In genomic region chr20:46458891-46459750, GRCh38 we compare ENCODE assay signal across 10 cellular contexts. TPM values are rescaled to one million over a fixed set of nuclear protein-coding genes. Genes with fewer than 3 reads are reported as not detected.
DNase-seq lines count a peak whose midpoint lies in the region; ATAC-seq and TF ChIP-seq lines count a peak whose summit lies in the region.
"Had no signal": no experiment of that assay in that cellular context is flagged by ENCODE, and none has a peak within 500 bp of the region (broad histone marks: within the 10 kb centered on the region; RNA-seq: fewer than 3 reads in every experiment).

No MANE protein-coding gene starts in this region.

- CTCF ChIA-PET in HEK293T (lab: Yijun Ruan, JAX): no interaction called here

- DNase-seq in DMS 273 (lab: John Stamatoyannopoulos, UW; ENCODE audit: unreplicated experiment) (peak; percentile 31), DMS 273 treated with DMSO at 0.1 percent for 48 hours (lab: John Stamatoyannopoulos, UW) (no peak), cerebellar cortex (ENCODE audit: low spot score) (peak; percentile 67), lower lobe of right lung (peak; percentile 60), thoracic aorta (ENCODE audit: low spot score) (no peak), NCI-H510A treated with DMSO at 0.1 percent for 48 hours (lab: John Stamatoyannopoulos, UW) (no peak), HEK293T (ENCODE audit: extremely low spot score) (no peak)
- DNase-seq in effector CD4-positive, alpha-beta T cell: no peak

- H3K4me3 ChIP-seq in lower lobe of right lung (peak overlapping the region; percentile 24), thoracic aorta (peak overlapping the region; percentile 2)

- H3K9me3 ChIP-seq in lower lobe of right lung (peaks cover 7% of the 10 kb centered on the region), thoracic aorta (peaks cover 3% of the 10 kb centered on the region)

- no peaks in the 10 kb centered on the region for H3K4me1 ChIP-seq in lower lobe of right lung
- H3K4me1 ChIP-seq in thoracic aorta (ENCODE audit: control insufficient read depth in 1 of 2, low read depth in 2 of 2): no peaks in the 10 kb centered on the region

- H3K36me3 ChIP-seq in lower lobe of right lung (no peaks in the 10 kb centered on the region), thoracic aorta (no peaks in the 10 kb centered on the region)

- no peak overlapping the region for H3K27ac ChIP-seq in lower lobe of right lung
- no peak overlapping the region for H3K27ac ChIP-seq in thoracic aorta
- H3K27ac ChIP-seq: 22Rv1, skin epidermis had no signal

- peak; percentile 46 to 47 for ATAC-seq in lower lobe of right lung
- ATAC-seq in thoracic aorta (ENCODE audit: insufficient number of reproducible peaks, low FRiP score, low read depth): no peak

- TF ChIP-seq CTCF in lower lobe of right lung (IDR thresholded peaks at IDR 0.05) (no peak), thoracic aorta (IDR thresholded peaks at IDR 0.05) (no peak)

- peaks cover 13% of the 10 kb centered on the region for H3K27me3 ChIP-seq in lower lobe of right lung (ENCODE audit: low read depth)
- no peaks in the 10 kb centered on the region for H3K27me3 ChIP-seq in thoracic aorta (replicated peaks; ENCODE audit: insufficient read depth)

- intact Hi-C loops in lower lobe of right lung (cut with DNase I): no loop called here

- POLR2A ChIA-PET in HEK293T (lab: Yijun Ruan, JAX): no interaction called here

TF ChIP-seq in HEK293T, 16 proteins besides CTCF, POLR2A, EP300 and RAD21:
- TF ChIP-seq FOXK2 (IDR thresholded peaks at IDR 0.05): no peak
- no peak for TF ChIP-seq CTBP1 (IDR thresholded peaks at IDR 0.05; ENCODE audit: borderline replicate concordance)
- no peak for TF ChIP-seq ZNF384 (IDR thresholded peaks at IDR 0.05)
- TF ChIP-seq ELF4 (IDR thresholded peaks at IDR 0.05): no peak
TF ChIP-seq in HEK293T: peak in this region for 0.

RNA-seq across cellular contexts. Expression of gene ELMO2, which starts 52.7 kb away (rescaled TPM):
- total RNA-seq in lower lobe of right lung: 61.9 TPM
- total RNA-seq in thoracic aorta: 10 to 100 TPM; 50.1 to 55.2 TPM

RNA-seq across cellular contexts. Expression of gene ZNF334, which starts 54.2 kb away (rescaled TPM):
- total RNA-seq in lower lobe of right lung (4.7 TPM), thoracic aorta (1 to 10 TPM in 1 of 2 donors, under 1 TPM in 1; 0.49 to 3.0 TPM)

Comparison
In these comparisons a context has a peak if more than half of its experiments do, and no peak if none do; other contexts are left out.
1. DNase-seq: peak in DMS 273 (single experiment), cerebellar cortex (single experiment) and lower lobe of right lung (single experiment); none in DMS 273 treated with DMSO at 0.1 percent for 48 hours (single experiment), thoracic aorta (single experiment), effector CD4-positive, alpha-beta T cell (single experiment), NCI-H510A treated with DMSO at 0.1 percent for 48 hours (single experiment) and HEK293T (single experiment).